Comparison of ENCODE assay signal across 8 cellular contexts in the genomic region with DNA sequence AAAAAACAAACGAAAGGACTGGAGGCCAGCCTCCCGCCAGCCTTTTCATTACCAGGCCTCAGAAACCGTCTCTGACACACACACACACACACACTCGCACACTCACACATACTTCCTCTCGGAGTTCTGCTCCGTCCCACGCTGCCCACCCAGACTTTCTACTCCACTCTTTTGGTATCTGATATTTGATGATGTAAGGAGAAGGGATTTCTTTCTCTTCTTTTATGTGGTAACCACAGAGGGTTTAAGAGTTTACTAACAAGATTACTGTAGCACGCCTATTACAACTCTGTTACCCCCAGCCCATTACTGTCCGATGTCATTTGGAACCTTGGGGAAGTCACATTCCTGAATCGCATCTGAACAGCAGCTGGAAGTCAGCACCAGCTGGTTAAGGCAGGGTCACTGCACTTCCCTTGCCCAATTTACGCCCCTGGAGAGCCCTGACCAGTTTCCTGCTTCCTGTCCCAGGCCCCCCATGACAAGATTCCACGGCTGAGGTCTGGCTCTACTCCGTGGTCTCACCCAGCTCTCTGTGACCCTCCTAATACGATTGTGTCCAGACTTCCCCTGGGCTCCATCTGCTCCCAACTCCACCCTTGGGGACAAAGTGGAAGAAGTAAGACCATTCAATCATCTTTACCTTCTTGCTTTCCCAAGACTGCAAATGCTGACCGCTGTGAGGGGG. TPM values are rescaled to one million over a fixed set of nuclear protein-coding genes. Genes with fewer than 3 reads are reported as not detected.
DNase-seq lines count a peak whose midpoint lies in the region; ATAC-seq, FAIRE-seq and TF ChIP-seq lines count a peak whose summit lies in the region.

No MANE protein-coding gene starts in this region.

- H3K36me3 Mint-ChIP-seq in Caco-2 (ENCODE audit: insufficient read depth, unreplicated experiment): peaks cover 3% of the 10 kb centered on the region
- peaks cover 0 to 5% (median 0%) of the 10 kb centered on the region in 5 donors for H3K36me3 Mint-ChIP-seq in naive thymus-derived CD4-positive, alpha-beta T cell

- H3K79me2 ChIP-seq in SK-N-SH (ENCODE audit: insufficient read depth) (no peaks in the 10 kb centered on the region; the same call in 1 of the 2 replicates), endothelial cell of umbilical vein (ENCODE audit: control insufficient read depth, insufficient read depth, low read length) (no peaks in the 10 kb centered on the region)

- TF ChIP-seq CTCF in Caco-2 (IDR thresholded peaks at IDR 0.05; ENCODE audit: insufficient read depth in 1 of 2, low read depth in 1 of 2, low read length in 1 of 2, severe bottlenecking in 1 of 2, unreplicated experiment in 1 of 2): no peak
- no peak for TF ChIP-seq CTCF in SK-N-SH (IDR thresholded peaks at IDR 0.05)
- no peak for TF ChIP-seq CTCF in endothelial cell of umbilical vein (IDR thresholded peaks at IDR 0.05; ENCODE audit: extremely low read depth in 1 of 2, insufficient read depth in 1 of 2, low read depth in 1 of 2, low read length in 2 of 2)

- H3K9me1 ChIP-seq in endothelial cell of umbilical vein (replicated peaks; ENCODE audit: control insufficient read depth, extremely low read depth, insufficient read depth, low read length): no peaks in the 10 kb centered on the region

- no peak for ATAC-seq in naive thymus-derived CD4-positive, alpha-beta T cell
- no peak for ATAC-seq in GM19328 (IDR thresholded peaks at IDR 0.05; ENCODE audit: unreplicated experiment)

- peak overlapping the region; percentile 55 for H3K4me3 ChIP-seq in Caco-2 (ENCODE audit: low read depth, low read length)
- peak overlapping the region; percentile 58 to 71 for H3K4me3 ChIP-seq in SK-N-SH (ENCODE audit: low read depth in 2 of 2, low read length in 1 of 2)
- peak overlapping the region in 1 of 3 experiments; percentile 34 for H3K4me3 ChIP-seq in endothelial cell of umbilical vein (replicated peaks in 1 of 3; ENCODE audit: insufficient read depth in 1 of 3, low read depth in 1 of 3, low read length in 3 of 3)
- no peak overlapping the region for H3K4me3 ChIP-seq in naive thymus-derived CD4-positive, alpha-beta T cell (ENCODE audit: low read length)

- no peak for TF ChIP-seq RAD21 in SK-N-SH (IDR thresholded peaks at IDR 0.05; ENCODE audit: low read length)

- TF ChIP-seq EP300 in SK-N-SH (IDR thresholded peaks at IDR 0.05; ENCODE audit: borderline replicate concordance in 1 of 2, low read depth in 1 of 2, low read length in 1 of 2): no peak

- 55% methylated on average over 15 of the region's 15 CpGs for WGBS in SK-N-SH (ENCODE audit: low lambda C conversion rate)

- no peaks in the 10 kb centered on the region for H3K27me3 ChIP-seq in Caco-2 (replicated peaks; ENCODE audit: control insufficient read depth, insufficient read depth, low read length)
- no peaks in the 10 kb centered on the region for H3K27me3 ChIP-seq in SK-N-SH (ENCODE audit: insufficient read depth)
- H3K27me3 ChIP-seq in endothelial cell of umbilical vein (ENCODE audit: control insufficient read depth in 2 of 2, insufficient read depth in 2 of 2, low read length in 2 of 2): peaks cover 32 to 33% of the 10 kb centered on the region in 2 experiments
- peaks cover 0 to 7% of the 10 kb centered on the region in 2 donors for H3K27me3 ChIP-seq in naive thymus-derived CD4-positive, alpha-beta T cell (ENCODE audit: control insufficient read depth in 2 of 2, insufficient read depth in 2 of 2, low read length in 2 of 2)

- peaks cover 14% of the 10 kb centered on the region for H3K27me3 Mint-ChIP-seq in Caco-2 (ENCODE audit: insufficient read depth, unreplicated experiment)
- peaks cover 54 to 73% (median 60%) of the 10 kb centered on the region in 5 donors for H3K27me3 Mint-ChIP-seq in naive thymus-derived CD4-positive, alpha-beta T cell

- H3F3A ChIP-seq in SK-N-SH (replicated peaks; ENCODE audit: insufficient read depth): no peaks in the 10 kb centered on the region

- DNase-seq in Caco-2 (no peak), SK-N-SH (peak; percentile 66), endothelial cell of umbilical vein (ENCODE audit: low read depth, low spot score) (no peak), HUDEP-2 (lab: John Stamatoyannopoulos, UW; ENCODE audit: unreplicated experiment in 76 of 76) (no peak), NAMALWA (ENCODE audit: low spot score) (no peak), A172 (ENCODE audit: low spot score) (no peak)
- DNase-seq in naive thymus-derived CD4-positive, alpha-beta T cell: peak in 1 of 9 donors; percentile 18

- no peaks in the 10 kb centered on the region for H3K9me3 ChIP-seq in Caco-2
- H3K9me3 ChIP-seq in SK-N-SH: no peaks in the 10 kb centered on the region
- H3K9me3 ChIP-seq in endothelial cell of umbilical vein (replicated peaks; ENCODE audit: control insufficient read depth, insufficient read depth, low read length): no peaks in the 10 kb centered on the region
- no peaks in the 10 kb centered on the region for H3K9me3 ChIP-seq in naive thymus-derived CD4-positive, alpha-beta T cell (ENCODE audit: control insufficient read depth in 2 of 3, low read length in 3 of 3)

- no peaks in the 10 kb centered on the region for H3K9me2 ChIP-seq in SK-N-SH

- no peak overlapping the region for H3K27ac Mint-ChIP-seq in Caco-2 (ENCODE audit: unreplicated experiment)
- no peak overlapping the region for H3K27ac Mint-ChIP-seq in naive thymus-derived CD4-positive, alpha-beta T cell

- H3K4me1 ChIP-seq in Caco-2 (peaks cover 13% of the 10 kb centered on the region), SK-N-SH (ENCODE audit: control insufficient read depth in 1 of 2, insufficient read depth in 2 of 2, low read depth in 1 of 2, low read length in 1 of 2) (peaks cover 0 to 24% of the 10 kb centered on the region in 2 experiments; a peak in 1 of 4 replicates), endothelial cell of umbilical vein (ENCODE audit: control insufficient read depth, extremely low read depth, insufficient read depth, low read length) (peaks cover 2% of the 10 kb centered on the region)
- H3K4me1 ChIP-seq in naive thymus-derived CD4-positive, alpha-beta T cell (ENCODE audit: control insufficient read depth in 2 of 2, insufficient read depth in 2 of 2, low read length in 2 of 2): peaks cover 0 to 8% of the 10 kb centered on the region in 2 donors

- no peak for TF ChIP-seq POLR2A in endothelial cell of umbilical vein (IDR thresholded peaks at IDR 0.05; ENCODE audit: low read depth, low read length)

- no peaks in the 10 kb centered on the region for H4K20me1 ChIP-seq in SK-N-SH (ENCODE audit: insufficient read depth)
- no peaks in the 10 kb centered on the region for H4K20me1 ChIP-seq in endothelial cell of umbilical vein (replicated peaks; ENCODE audit: control insufficient read depth, extremely low read depth, insufficient read depth, low read length)

- dilution Hi-C loops in endothelial cell of umbilical vein (cut with MboI; ENCODE audit: extremely low pct_ligation_motif_present, low sequenced_read_pairs): no loop called here

- CTCF ChIA-PET in Caco-2 (lab: Charles Lee): no interaction called here
- CTCF ChIA-PET in SK-N-SH (lab: Yijun Ruan, JAX): interaction anchor here (1.3 to 20.3 kb wide), 3 partner anchors 12 to 123 kb away, joined by 5 to 433 read pairs (median 9); no protein-coding TSS in a partner anchor
- CTCF ChIA-PET in endothelial cell of umbilical vein (lab: Charles Lee): no interaction called here
- CTCF ChIA-PET in naive thymus-derived CD4-positive, alpha-beta T cell (lab: Charles Lee): no interaction called here

- no TSS peak for BruUV-seq in Caco-2 (replicated peaks; lab: Mats Ljungman, UMichigan)
- no TSS peak for BruUV-seq in endothelial cell of umbilical vein (replicated peaks; lab: Mats Ljungman, UMichigan)

- no peak for FAIRE-seq in endothelial cell of umbilical vein (lab: Jason Lieb, UNC)

- intact Hi-C loops in Caco-2 (cut with micrococcal nuclease; ENCODE audit: unreplicated experiment) (no loop called here), endothelial cell of umbilical vein (cut with micrococcal nuclease) (no loop called here)
- intact Hi-C loops in naive thymus-derived CD4-positive, alpha-beta T cell (cut with micrococcal nuclease): no loop called here

- peak overlapping the region; percentile 95 for H3K4me2 ChIP-seq in SK-N-SH
- H3K4me2 ChIP-seq in endothelial cell of umbilical vein (ENCODE audit: insufficient read depth, low read length): no peak overlapping the region

- H3K36me3 ChIP-seq in Caco-2 (ENCODE audit: control insufficient read depth, insufficient read depth, low read length): no peaks in the 10 kb centered on the region
- H3K36me3 ChIP-seq in SK-N-SH (replicated peaks in 1 of 2; ENCODE audit: control insufficient read depth in 1 of 2, insufficient read depth in 2 of 2, low read length in 1 of 2): no peaks in the 10 kb centered on the region
- no peaks in the 10 kb centered on the region for H3K36me3 ChIP-seq in endothelial cell of umbilical vein (ENCODE audit: control insufficient read depth in 2 of 2, extremely low read depth in 1 of 2, insufficient read depth in 2 of 2, low read length in 2 of 2)
- no peaks in the 10 kb centered on the region for H3K36me3 ChIP-seq in naive thymus-derived CD4-positive, alpha-beta T cell (ENCODE audit: control insufficient read depth in 2 of 3, insufficient read depth in 3 of 3, low read length in 3 of 3)

- H3K9me3 Mint-ChIP-seq in Caco-2 (ENCODE audit: unreplicated experiment): no peaks in the 10 kb centered on the region
- peaks cover 0 to 4% (median 0%) of the 10 kb centered on the region in 11 donors for H3K9me3 Mint-ChIP-seq in naive thymus-derived CD4-positive, alpha-beta T cell

- H3K4me3 Mint-ChIP-seq in Caco-2 (ENCODE audit: unreplicated experiment): peak overlapping the region; percentile 80
- H3K4me3 Mint-ChIP-seq in naive thymus-derived CD4-positive, alpha-beta T cell: peak overlapping the region; percentile 80 to 93 (median 88)

- peak overlapping the region; percentile 56 for H3K9ac ChIP-seq in SK-N-SH
- no peak overlapping the region for H3K9ac ChIP-seq in endothelial cell of umbilical vein (replicated peaks; ENCODE audit: extremely low read depth, insufficient read depth, low read length)

- POLR2A ChIA-PET in Caco-2 (lab: Charles Lee) (no interaction called here), SK-N-SH (lab: Yijun Ruan, JAX) (interaction anchor here (0.8 to 2.0 kb wide), 3 partner anchors 8 to 33 kb away, joined by 3 to 7 read pairs (median 5); no protein-coding TSS in a partner anchor), endothelial cell of umbilical vein (lab: Charles Lee) (no interaction called here)
- POLR2A ChIA-PET in naive thymus-derived CD4-positive, alpha-beta T cell (lab: Charles Lee): no interaction called here

- peak overlapping the region in 1 of 2 experiments; percentile 63; a peak in 1 of 4 replicates for H3K27ac ChIP-seq in SK-N-SH (ENCODE audit: low read depth in 2 of 2, low read length in 1 of 2)
- H3K27ac ChIP-seq in endothelial cell of umbilical vein (ENCODE audit: insufficient read depth, low read depth, low read length): no peak overlapping the region
- H3K27ac ChIP-seq in naive thymus-derived CD4-positive, alpha-beta T cell (ENCODE audit: low read depth, low read length): no peak overlapping the region

- H2AFZ ChIP-seq in SK-N-SH (ENCODE audit: low read depth): peak overlapping the region; percentile 86; the same call in 1 of the 2 replicates
- H2AFZ ChIP-seq in endothelial cell of umbilical vein (ENCODE audit: low read depth, low read length): no peak overlapping the region

- peaks cover 20% of the 10 kb centered on the region for H3K4me1 Mint-ChIP-seq in Caco-2 (ENCODE audit: low read depth, unreplicated experiment)
- H3K4me1 Mint-ChIP-seq in naive thymus-derived CD4-positive, alpha-beta T cell: peaks cover 13 to 21% (median 17%) of the 10 kb centered on the region in 7 donors

RNA-seq across cellular contexts. Expression of a gene that starts 1.1 kb away (rescaled TPM):
- total RNA-seq in Caco-2 (2022) (0.67 and 0.95 TPM in 2 replicates), endothelial cell of umbilical vein (0.33 TPM in 1 of 2 replicates, not detected in the other)
- polyA plus RNA-seq in SK-N-SH (2012; rRNA removed) (2.1 and 3.5 TPM in 2 replicates), endothelial cell of umbilical vein (0.03 TPM in 1 of 2 replicates, not detected in the other)
- 1.5 and 2.8 TPM in 2 replicates for polyA plus RNA-seq in SK-N-SH (2012; cell fraction: cytosol; rRNA removed)
- 3.5 and 4.4 TPM in 2 replicates for polyA plus RNA-seq in SK-N-SH (2012; cell fraction: nucleus; rRNA removed)
- polyA plus RNA-seq in endothelial cell of umbilical vein (2011; cell fraction: cytosol; rRNA removed): 0.14 TPM in 1 of 2 replicates, not detected in the other
- polyA plus RNA-seq in endothelial cell of umbilical vein (2011; cell fraction: nucleus; rRNA removed): 0.04 and 0.06 TPM in 2 replicates
- not detected in 2 replicates for polyA plus RNA-seq in endothelial cell of umbilical vein (2012)
- polyA minus RNA-seq in endothelial cell of umbilical vein: 0.72 TPM in 1 of 2 replicates, not detected in the other
- polyA minus RNA-seq in endothelial cell of umbilical vein (2011; cell fraction: cytosol; rRNA and poly(A)+ RNA removed): not detected
- polyA minus RNA-seq in endothelial cell of umbilical vein (2011; cell fraction: nucleus; rRNA and poly(A)+ RNA removed): not detected in 2 replicates
- total RNA-seq in naive thymus-derived CD4-positive, alpha-beta T cell: not detected
- not detected for polyA plus RNA-seq in naive thymus-derived CD4-positive, alpha-beta T cell
- total RNA-seq in A172 (2014; rRNA removed; shearing (Covaris generic)): 3.3 and 5.8 TPM in 2 replicates

RNA-seq across cellular contexts. Expression of a gene that starts 33.2 kb away (rescaled TPM):
- total RNA-seq in Caco-2 (2022) (17.7 and 21.4 TPM in 2 replicates), endothelial cell of umbilical vein (12.5 and 13.3 TPM in 2 replicates)
- polyA plus RNA-seq in SK-N-SH (2012; rRNA removed) (17.7 and 19.0 TPM in 2 replicates), endothelial cell of umbilical vein (10.3 and 11.2 TPM in 2 replicates)
- polyA plus RNA-seq in SK-N-SH (2012; cell fraction: cytosol; rRNA removed): 11.9 and 15.3 TPM in 2 replicates
- polyA plus RNA-seq in SK-N-SH (2012; cell fraction: nucleus; rRNA removed): 9.5 and 11.5 TPM in 2 replicates
- 9.2 and 10.8 TPM in 2 replicates for polyA plus RNA-seq in endothelial cell of umbilical vein (2011; cell fraction: cytosol; rRNA removed)
- polyA plus RNA-seq in endothelial cell of umbilical vein (2011; cell fraction: nucleus; rRNA removed): 4.5 and 5.8 TPM in 2 replicates
- polyA plus RNA-seq in endothelial cell of umbilical vein (2012): 13.7 and 16.8 TPM in 2 replicates
- polyA minus RNA-seq in endothelial cell of umbilical vein: 11.4 and 11.9 TPM in 2 replicates
- 12.6 TPM for polyA minus RNA-seq in endothelial cell of umbilical vein (2011; cell fraction: cytosol; rRNA and poly(A)+ RNA removed)
- 1.8 and 3.4 TPM in 2 replicates for polyA minus RNA-seq in endothelial cell of umbilical vein (2011; cell fraction: nucleus; rRNA and poly(A)+ RNA removed)
- 10 to 100 TPM; 15.2 to 19.0 (median 18.3) TPM for total RNA-seq in naive thymus-derived CD4-positive, alpha-beta T cell
- 10 to 100 TPM; 32.2 to 34.2 TPM for polyA plus RNA-seq in naive thymus-derived CD4-positive, alpha-beta T cell
- 34.8 and 42.4 TPM in 2 replicates for total RNA-seq in A172 (2014; rRNA removed; shearing (Covaris generic))

RNA-seq across cellular contexts. Expression of a gene that starts 57.0 kb away (rescaled TPM):
- total RNA-seq in Caco-2 (2022): 166 and 188 TPM in 2 replicates
- 1,154 and 1,214 TPM in 2 replicates for polyA plus RNA-seq in SK-N-SH (2012; rRNA removed)
- polyA plus RNA-seq in SK-N-SH (2012; cell fraction: cytosol; rRNA removed): 908 and 1,048 TPM in 2 replicates
- 281 and 458 TPM in 2 replicates for polyA plus RNA-seq in SK-N-SH (2012; cell fraction: nucleus; rRNA removed)
- total RNA-seq in endothelial cell of umbilical vein: 197 and 221 TPM in 2 replicates
- 1,075 and 1,240 TPM in 2 replicates for polyA plus RNA-seq in endothelial cell of umbilical vein
- polyA plus RNA-seq in endothelial cell of umbilical vein (2011; cell fraction: cytosol; rRNA removed): 674 and 804 TPM in 2 replicates
- 189 and 192 TPM in 2 replicates for polyA plus RNA-seq in endothelial cell of umbilical vein (2011; cell fraction: nucleus; rRNA removed)
- 268 and 335 TPM in 2 replicates for polyA plus RNA-seq in endothelial cell of umbilical vein (2012)
- 75.1 and 89.0 TPM in 2 replicates for polyA minus RNA-seq in endothelial cell of umbilical vein
- 66.6 TPM for polyA minus RNA-seq in endothelial cell of umbilical vein (2011; cell fraction: cytosol; rRNA and poly(A)+ RNA removed)
- 15.2 and 16.8 TPM in 2 replicates for polyA minus RNA-seq in endothelial cell of umbilical vein (2011; cell fraction: nucleus; rRNA and poly(A)+ RNA removed)
- 100 to 1,000 TPM in 1 of 5 experiments, 10 to 100 TPM in 4; 88.3 to 184 (median 94.0) TPM for total RNA-seq in naive thymus-derived CD4-positive, alpha-beta T cell
- polyA plus RNA-seq in naive thymus-derived CD4-positive, alpha-beta T cell: 100 to 1,000 TPM; 372 to 507 TPM
- total RNA-seq in A172 (2014; rRNA removed; shearing (Covaris generic)): 227 and 304 TPM in 2 replicates
